ENCODE assay signal across 8 cellular contexts in genomic region chr9:34380511-34381315, GRCh38. TPM values are rescaled to one million over a fixed set of nuclear protein-coding genes. Genes with fewer than 3 reads are reported as not detected.
DNase-seq lines count a peak whose midpoint lies in the region; ATAC-seq, FAIRE-seq and TF ChIP-seq lines count a peak whose summit lies in the region.

No MANE protein-coding gene starts in this region.

- no peak overlapping the region for H3K27ac Mint-ChIP-seq in astrocyte (ENCODE audit: unreplicated experiment)

- intact Hi-C loops in vagina (cut with DNase I) = no loop called here

- ATAC-seq in GM19351 (IDR thresholded peaks at IDR 0.05; ENCODE audit: unreplicated experiment) = peak; percentile 43

- H3K4me3 Mint-ChIP-seq in astrocyte (ENCODE audit: unreplicated experiment) = peak overlapping the region; percentile 74

- peaks cover 5% of the 10 kb centered on the region for H3K9me3 Mint-ChIP-seq in astrocyte (ENCODE audit: unreplicated experiment)

- peaks cover 18% of the 10 kb centered on the region for H3K36me3 Mint-ChIP-seq in astrocyte (ENCODE audit: low read depth, unreplicated experiment)

- peaks cover 12% of the 10 kb centered on the region for H3K4me1 ChIP-seq in astrocyte (ENCODE audit: insufficient read depth, low read length)
- peaks cover 42% of the 10 kb centered on the region for H3K4me1 ChIP-seq in vagina

- peaks cover 4% of the 10 kb centered on the region for H3K4me1 Mint-ChIP-seq in astrocyte (ENCODE audit: low read depth, unreplicated experiment)

- no peaks in the 10 kb centered on the region for H4K20me1 ChIP-seq in astrocyte (ENCODE audit: insufficient read depth, low read length)

- H3K27me3 ChIP-seq in astrocyte (ENCODE audit: insufficient read depth, low read length) (peaks cover 7% of the 10 kb centered on the region), vagina (no peaks in the 10 kb centered on the region)

- H3K4me3 ChIP-seq in astrocyte (ENCODE audit: insufficient read depth, low read depth, low read length) (peak overlapping the region; percentile 61), vagina (peak overlapping the region; percentile 45 to 52)

- peak overlapping the region; percentile 74 for H3K9ac ChIP-seq in astrocyte (ENCODE audit: low read length)

- H3K9me3 ChIP-seq in astrocyte (ENCODE audit: insufficient read depth, low read depth, low read length) (no peaks in the 10 kb centered on the region), vagina (no peaks in the 10 kb centered on the region)

- no peak for TF ChIP-seq CTCF in astrocyte (IDR thresholded peaks at IDR 0.05; ENCODE audit: insufficient read depth, low read depth, low read length)
- no peak for TF ChIP-seq CTCF in vagina (IDR thresholded peaks at IDR 0.05)

- H3K79me2 ChIP-seq in astrocyte (ENCODE audit: insufficient read depth, low read length) = no peaks in the 10 kb centered on the region

- peak; percentile 94 for DNase-seq in AG08395 (ENCODE audit: low spot score)
- DNase-seq in NCI-H1092 (lab: John Stamatoyannopoulos, UW) = peak; percentile 39
- DNase-seq in T-helper 9 cell = peak; percentile 80
- DNase-seq in astrocyte (ENCODE audit: low read depth) = peak; percentile 44
- DNase-seq in hepatic stellate cell (ENCODE audit: low spot score) = peak; percentile 93
- peak; percentile 82 for DNase-seq in putamen (ENCODE audit: low spot score)
- DNase-seq in vagina (ENCODE audit: extremely low spot score in 2 of 2) = peak in 1 of 2 donors; percentile 92

- peak overlapping the region; percentile 96 for H2AFZ ChIP-seq in astrocyte (ENCODE audit: low read depth, low read length)

- H3K36me3 ChIP-seq in astrocyte (ENCODE audit: insufficient read depth, low read length) (no peaks in the 10 kb centered on the region), vagina (no peaks in the 10 kb centered on the region)

- no peak for FAIRE-seq in astrocyte (lab: Jason Lieb, UNC)

- H3K27ac ChIP-seq in astrocyte (ENCODE audit: low read depth, low read length) (no peak overlapping the region), vagina (no peak overlapping the region)

- H3K4me2 ChIP-seq in astrocyte (ENCODE audit: low read length) = peak overlapping the region; percentile 96

- peak in 1 of 2 donors; percentile 34 for TF ChIP-seq POLR2A in vagina (IDR thresholded peaks at IDR 0.05)

- H3K27me3 Mint-ChIP-seq in astrocyte (ENCODE audit: low read depth, unreplicated experiment) = peaks cover 49% of the 10 kb centered on the region

RNA-seq across cellular contexts. Expression of gene MYORG, which starts 4.0 kb away (rescaled TPM):
- total RNA-seq in astrocyte = 6.9 and 7.3 TPM in 2 replicates
- 4.4 TPM for total RNA-seq in vagina

RNA-seq across cellular contexts. Expression of gene NUDT2, which starts 51.3 kb away (rescaled TPM):
- total RNA-seq in astrocyte (12.8 and 12.9 TPM in 2 replicates), vagina (18.4 TPM)

RNA-seq across cellular contexts. Expression of gene KIF24, which starts 51.6 kb away (rescaled TPM):
- total RNA-seq in astrocyte (0.79 and 0.86 TPM in 2 replicates), vagina (0.49 TPM)
